In genomic region chr1:77542784-77543183, GRCh38 we compare ENCODE assay signal across 1 cellular context.
TF ChIP-seq lines count a peak whose summit lies in the region.

No MANE protein-coding gene starts in this region.

TF ChIP-seq in SK-N-SH treated with all-trans-retinoic acid at 6 μM for 48 hours, 23 proteins besides CTCF, POLR2A, EP300 and RAD21 (continued from another document):
- TF ChIP-seq PATZ1 (CRISPR knock-in tag; IDR thresholded peaks at IDR 0.05; ENCODE audit: borderline replicate concordance) (no peak), ZNF565 (CRISPR knock-in tag; conservative IDR thresholded peaks at IDR 0.05; ENCODE audit: low read depth) (no peak), CSRNP3 (CRISPR knock-in tag; IDR thresholded peaks at IDR 0.05) (no peak), SNAI2 (CRISPR knock-in tag; IDR thresholded peaks at IDR 0.05) (no peak)
TF ChIP-seq in SK-N-SH treated with all-trans-retinoic acid at 6 μM for 48 hours: peak in this region for 0.
